Comparison of ENCODE assay signal across 23 cellular contexts in genomic region chr12:66699738-66700482, GRCh38.
"Had no signal": no experiment of that assay in that cellular context is flagged by ENCODE, and none has a peak within 500 bp of the region (broad histone marks: within the 10 kb centered on the region; RNA-seq: fewer than 3 reads in every experiment).

No MANE protein-coding gene starts in this region.

- ATAC-seq: Panc1 had no signal

- DNase-seq: KBM-7, MV-4-11, NCI-H1048, NCI-H1105, NCI-H1417, NCI-H1436 treated with DMSO at 0.1 percent for 48 hours, NCI-H1694, NCI-H1930, NCI-H2081, NCI-H2107, NCI-H2171, NCI-H226, NCI-H446, NCI-H510A, NCI-H524 treated with DMSO at 0.1 percent for 48 hours, NCI-H69, NCI-H774, SHP77, SK-N-SH, SW 1271 had no signal

- H3K9me2 ChIP-seq: SK-N-SH had no signal

- H3K9me3 ChIP-seq: SK-N-SH had no signal

- H3K27ac ChIP-seq: HL-60, RWPE1 had no signal

- H3K4me2 ChIP-seq: SK-N-SH had no signal
